In genomic region chr3:142889263-142890014, GRCh38 we compare ENCODE assay signal across 1 cellular context.
TF ChIP-seq lines count a peak whose summit lies in the region.

No MANE protein-coding gene starts in this region.

TF ChIP-seq in endothelial cell of umbilical vein, 7 proteins besides CTCF, POLR2A, EP300 and RAD21 (continued from another document):
- no peak for TF ChIP-seq GATA2 (IDR thresholded peaks at IDR 0.05; ENCODE audit: insufficient read depth, insufficient read length, low read depth, low read length)
